Comparison of ENCODE assay signal across 33 cellular contexts in the genomic region with DNA sequence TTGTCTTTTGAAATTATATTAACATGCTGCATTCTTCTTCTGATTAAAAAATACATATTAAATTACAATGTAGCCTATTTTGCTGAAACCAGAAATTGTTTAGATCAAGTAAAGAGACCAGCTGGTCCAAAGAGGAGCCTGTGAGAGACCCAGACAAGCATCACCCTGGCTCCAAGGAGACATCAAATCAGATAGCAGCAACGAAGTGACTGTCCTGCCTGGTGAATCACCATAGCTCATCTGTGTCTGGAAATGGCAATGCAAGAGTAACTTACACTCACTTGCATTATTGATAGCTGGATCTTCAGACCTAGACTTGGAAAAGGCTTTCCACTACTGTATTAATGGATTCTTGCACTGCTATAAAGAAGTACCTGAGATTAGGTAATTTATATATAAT.
DNase-seq lines count a peak whose midpoint lies in the region; ATAC-seq and TF ChIP-seq lines count a peak whose summit lies in the region.
"Had no signal": no experiment of that assay in that cellular context is flagged by ENCODE, and none has a peak within 500 bp of the region (broad histone marks: within the 10 kb centered on the region; RNA-seq: fewer than 3 reads in every experiment).

No MANE protein-coding gene starts in this region.

- no peak overlapping the region for H3K4me3 ChIP-seq in BE2C (ENCODE audit: low read depth, low read length)
- H3K4me3 ChIP-seq in IMR-90 (ENCODE audit: insufficient read depth, low read depth, low read length) = no peak overlapping the region
- no peak overlapping the region for H3K4me3 ChIP-seq in brain microvascular endothelial cell (ENCODE audit: low read depth, low read length)
- no peak overlapping the region for H3K4me3 ChIP-seq in suprapubic skin
- H3K4me3 ChIP-seq: gastroesophageal sphincter, GM23338, Peyer's patch, SJCRH30, transverse colon had no signal

- no peak for TF ChIP-seq CTCF in BE2C (IDR thresholded peaks at IDR 0.05; ENCODE audit: low read depth, low read length)
- no peak for TF ChIP-seq CTCF in IMR-90 (conservative IDR thresholded peaks at IDR 0.05; ENCODE audit: low read depth, low read length)
- TF ChIP-seq CTCF in brain microvascular endothelial cell (IDR thresholded peaks at IDR 0.05; ENCODE audit: low read depth, low read length, missing control alignments) = no peak
- TF ChIP-seq CTCF in suprapubic skin (IDR thresholded peaks at IDR 0.05) = no peak

- H3K9me3 ChIP-seq in BE2C = no peaks in the 10 kb centered on the region
- no peaks in the 10 kb centered on the region for H3K9me3 ChIP-seq in IMR-90 (ENCODE audit: control insufficient read depth, insufficient read depth, low read length)
- H3K9me3 ChIP-seq in suprapubic skin = no peaks in the 10 kb centered on the region
- H3K9me3 ChIP-seq: gastroesophageal sphincter, Peyer's patch, SJCRH30, transverse colon had no signal

- H4K91ac ChIP-seq in IMR-90 (ENCODE audit: insufficient read depth, low read depth, low read length) = no peak overlapping the region

- H3K79me1 ChIP-seq in IMR-90 (ENCODE audit: low read depth in 1 of 2, low read length in 2 of 2) = no peaks in the 10 kb centered on the region

- DNase-seq in BE2C (peak; percentile 56), IMR-90 (peak; percentile 73), brain microvascular endothelial cell (peak; percentile 79), islet precursor cell (peak; percentile 84), suprapubic skin (ENCODE audit: low spot score in 2 of 2) (no peak), NCI-H2029 treated with DMSO at 0.1 percent for 48 hours (lab: John Stamatoyannopoulos, UW) (no peak), NCI-H2196 (lab: John Stamatoyannopoulos, UW; ENCODE audit: unreplicated experiment) (no peak)
- DNase-seq: ACHN; activated B cell treated with CpG ODN at 0.5 μM for 24 hours; activated gamma-delta T cell; activated naive CD8-positive, alpha-beta T cell treated with anti-CD3 and anti-CD28 coated beads, Interleukin-2, amount 10 ng/mL, durations not matched to agents 7 days and 5 days; activated T-cell treated with anti-CD3 and anti-CD28 coated beads, Interleukin-2, amount 50 U/mL, for 4 hours; C1 segment of cervical spinal cord; dermis blood vessel endothelial cell; DND-41; endodermal cell; left colon; NCI-H1436 treated with DMSO at 0.1 percent for 48 hours; NCI-H2107; NCI-H446; NCI-H748 treated with DMSO at 0.1 percent for 48 hours; nephron progenitor cell; Peyer's patch; SJCRH30; stimulated activated CD4-positive, alpha-beta T cell treated with anti-CD3 and anti-CD28 coated beads, Interleukin-15, amount 100 ng/mL, for 24 hours; stimulated activated CD4-positive, alpha-beta T cell treated with anti-CD3 and anti-CD28 coated beads, Interleukin-4, amount 100 ng/mL, for 4 hours; T-helper 1 cell; transverse colon had no signal

- no peak overlapping the region for H3K27ac ChIP-seq in IMR-90 (ENCODE audit: insufficient read depth, low read length)
- H3K27ac ChIP-seq in brain microvascular endothelial cell = no peak overlapping the region
- H3K27ac ChIP-seq in suprapubic skin = no peak overlapping the region
- H3K27ac ChIP-seq: gastroesophageal sphincter, HL-60, Peyer's patch, SJCRH30, transverse colon had no signal

- no peaks in the 10 kb centered on the region for H3K9me1 ChIP-seq in IMR-90 (ENCODE audit: insufficient read depth, low read length)

- no peak overlapping the region for H3K18ac ChIP-seq in IMR-90 (ENCODE audit: low read depth, low read length)

- H3K56ac ChIP-seq in IMR-90 (ENCODE audit: extremely low read depth, insufficient read depth, low read length) = no peak overlapping the region

- CTCF ChIA-PET in IMR-90 (lab: Yijun Ruan, JAX) = no interaction called here

- no peak for TF ChIP-seq EP300 in suprapubic skin (IDR thresholded peaks at IDR 0.05)

- no peak overlapping the region for H2AK9ac ChIP-seq in IMR-90 (replicated peaks; ENCODE audit: low read depth, low read length, poor library complexity)

- no peak overlapping the region for H3K23ac ChIP-seq in IMR-90 (ENCODE audit: low read depth, low read length)

- H2AFZ ChIP-seq in IMR-90 (replicated peaks; ENCODE audit: low read length, poor library complexity) = no peak overlapping the region
- H2AFZ ChIP-seq: GM23338 had no signal

- no peak overlapping the region for H2BK120ac ChIP-seq in IMR-90 (ENCODE audit: low read depth, low read length)

- peak overlapping the region; percentile 25 for H2BK5ac ChIP-seq in IMR-90 (ENCODE audit: low read depth, low read length, poor library complexity, severe bottlenecking)

- dilution Hi-C loops in IMR-90 (cut with HindIII; ENCODE audit: low sequenced_read_pairs, unreplicated experiment) = no loop called here

- no CpG with 5 or more reads among the region's 1 CpG for WGBS in IMR-90 (ENCODE audit: extremely low coverage in 2 of 2, insufficient read length in 1 of 2), 2 experiments
- WGBS in suprapubic skin = 41% methylated on average over 1 of the region's 1 CpG

- no TSS peak for BruUV-seq in IMR-90 (replicated peaks; lab: Mats Ljungman, UMichigan)

- H2BK20ac ChIP-seq in IMR-90 (ENCODE audit: low read depth, low read length) = no peak overlapping the region

- H3K4me2 ChIP-seq in IMR-90 (ENCODE audit: low read depth, low read length) = no peak overlapping the region
- H3K4me2 ChIP-seq: GM23338 had no signal

- H3K36me3 ChIP-seq in BE2C (no peaks in the 10 kb centered on the region), IMR-90 (ENCODE audit: control insufficient read depth, insufficient read depth, low read length) (no peaks in the 10 kb centered on the region), brain microvascular endothelial cell (replicated peaks) (no peaks in the 10 kb centered on the region), suprapubic skin (no peaks in the 10 kb centered on the region)
- H3K36me3 ChIP-seq: gastroesophageal sphincter, Peyer's patch, SJCRH30, transverse colon had no signal

- peak overlapping the region; percentile 19 for H3K4ac ChIP-seq in IMR-90 (ENCODE audit: low read depth, low read length)

- peak; percentile 91 for ATAC-seq in IMR-90 (ENCODE audit: low read depth)
- no peak for ATAC-seq in HG02759 (IDR thresholded peaks at IDR 0.05; ENCODE audit: unreplicated experiment)
- ATAC-seq: activated T-cell treated with anti-CD3 and anti-CD28 coated beads, Interleukin-2, amount 50 U/mL, for 4 hours; esophagus mucosa; gastroesophageal sphincter; GM23338; left colon had no signal

- no peak overlapping the region for H2AK5ac ChIP-seq in IMR-90 (ENCODE audit: low read depth, low read length)

- H4K8ac ChIP-seq in IMR-90 (ENCODE audit: low read depth in 2 of 2, low read length in 2 of 2) = no peak overlapping the region

- no peaks in the 10 kb centered on the region for H4K20me1 ChIP-seq in IMR-90 (ENCODE audit: insufficient read depth, low read length)

- no peak overlapping the region for H3K9ac ChIP-seq in IMR-90 (ENCODE audit: low read depth, low read length)

- H4K5ac ChIP-seq in IMR-90 (ENCODE audit: low read depth, low read length) = no peak overlapping the region

- POLR2A ChIA-PET in IMR-90 (lab: Charles Lee; ENCODE audit: unreplicated experiment) = no interaction called here

- no peak for TF ChIP-seq RAD21 in IMR-90 (IDR thresholded peaks at IDR 0.05; ENCODE audit: low read length)

- in situ Hi-C loops in IMR-90 (cut with MboI; ENCODE audit: low sequenced_read_pairs) (loop anchor here (25.0 kb wide), 1 partner anchor 1030 kb away; no protein-coding TSS in a partner anchor), brain microvascular endothelial cell (cut with HindIII; ENCODE audit: low pct_ligation_motif_present, low sequenced_read_pairs) (no loop called here)

- peaks cover 13% of the 10 kb centered on the region for H3K4me1 ChIP-seq in BE2C
- peaks cover 3% of the 10 kb centered on the region for H3K4me1 ChIP-seq in IMR-90 (ENCODE audit: control insufficient read depth, insufficient read depth, low read length)
- peaks cover 7% of the 10 kb centered on the region for H3K4me1 ChIP-seq in suprapubic skin
- H3K4me1 ChIP-seq: SJCRH30, transverse colon had no signal

- no peak for TF ChIP-seq POLR2A in IMR-90 (IDR thresholded peaks at IDR 0.05; ENCODE audit: low read depth, low read length)
- TF ChIP-seq POLR2A in suprapubic skin (IDR thresholded peaks at IDR 0.05) = no peak

- H2BK15ac ChIP-seq in IMR-90 (ENCODE audit: low read depth, low read length) = no peak overlapping the region

- intact Hi-C loops in IMR-90 (cut with micrococcal nuclease) = no loop called here

- H3K14ac ChIP-seq in IMR-90 (replicated peaks; ENCODE audit: low read depth, low read length) = no peak overlapping the region

- H3K27me3 ChIP-seq in BE2C (no peaks in the 10 kb centered on the region), IMR-90 (ENCODE audit: control insufficient read depth, insufficient read depth, low read length) (no peaks in the 10 kb centered on the region), brain microvascular endothelial cell (replicated peaks) (no peaks in the 10 kb centered on the region), suprapubic skin (no peaks in the 10 kb centered on the region)
- H3K27me3 ChIP-seq: gastroesophageal sphincter, Peyer's patch, SJCRH30, transverse colon had no signal

TF ChIP-seq in IMR-90, 13 proteins besides CTCF, POLR2A, EP300 and RAD21 (continues in another document):
- TF ChIP-seq MAZ (IDR thresholded peaks at IDR 0.05; ENCODE audit: borderline replicate concordance, low read depth, low read length) (no peak), RCOR1 (IDR thresholded peaks at IDR 0.05; ENCODE audit: insufficient replicate concordance, low read length) (no peak), SMC3 (IDR thresholded peaks at IDR 0.05; ENCODE audit: low read depth, low read length) (no peak), NFE2L2 (IDR thresholded peaks at IDR 0.05; ENCODE audit: low read depth, low read length) (no peak), MAFK (IDR thresholded peaks at IDR 0.05; ENCODE audit: low read depth, low read length) (no peak), CHD1 (IDR thresholded peaks at IDR 0.05; ENCODE audit: low read depth, low read length) (no peak), RFX5 (IDR thresholded peaks at IDR 0.05; ENCODE audit: low read depth, low read length) (no peak), MXI1 (IDR thresholded peaks at IDR 0.05; ENCODE audit: borderline replicate concordance, low read depth, low read length) (no peak), BHLHE40 (IDR thresholded peaks at IDR 0.05; ENCODE audit: low read depth, low read length) (no peak), FOS (IDR thresholded peaks at IDR 0.05; ENCODE audit: low read depth, low read length) (peak; percentile 57)
- TF ChIP-seq, protein P1, sequence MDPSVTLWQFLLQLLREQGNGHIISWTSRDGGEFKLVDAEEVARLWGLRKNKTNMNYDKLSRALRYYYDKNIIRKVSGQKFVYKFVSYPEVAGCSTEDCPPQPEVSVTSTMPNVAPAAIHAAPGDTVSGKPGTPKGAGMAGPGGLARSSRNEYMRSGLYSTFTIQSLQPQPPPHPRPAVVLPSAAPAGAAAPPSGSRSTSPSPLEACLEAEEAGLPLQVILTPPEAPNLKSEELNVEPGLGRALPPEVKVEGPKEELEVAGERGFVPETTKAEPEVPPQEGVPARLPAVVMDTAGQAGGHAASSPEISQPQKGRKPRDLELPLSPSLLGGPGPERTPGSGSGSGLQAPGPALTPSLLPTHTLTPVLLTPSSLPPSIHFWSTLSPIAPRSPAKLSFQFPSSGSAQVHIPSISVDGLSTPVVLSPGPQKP (IDR thresholded peaks at IDR 0.05; ENCODE audit: borderline replicate concordance, low read depth, low read length) = no peak

Comparison
In these comparisons a context has a peak if more than half of its experiments do, and no peak if none do; other contexts are left out.
1. DNase-seq: peak in BE2C (single experiment), IMR-90 (single experiment), brain microvascular endothelial cell (single experiment) and islet precursor cell (single experiment); none in suprapubic skin (0 of 2), NCI-H2029 treated with DMSO at 0.1 percent for 48 hours (single experiment) and NCI-H2196 (single experiment).